Comparison of ENCODE assay signal across 11 cellular contexts in the genomic region with DNA sequence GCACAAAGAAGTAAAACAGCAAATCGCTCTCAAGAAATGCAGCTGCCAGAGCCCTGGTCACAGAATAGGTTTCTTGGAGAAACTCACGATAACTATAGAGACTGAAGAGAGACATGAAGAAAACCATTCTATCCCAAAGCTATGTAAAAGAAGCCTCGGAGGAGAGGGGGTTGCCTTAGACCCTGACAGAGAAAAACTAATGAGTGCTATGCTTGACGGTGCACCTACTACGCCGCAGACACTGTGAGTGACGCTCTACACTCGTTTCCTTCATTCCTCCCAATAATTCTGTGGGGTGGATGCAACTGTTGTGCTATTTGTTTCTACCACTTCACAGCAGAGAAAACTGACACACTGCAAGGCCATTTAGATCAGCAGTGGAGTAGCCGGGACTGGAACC.
DNase-seq lines count a peak whose midpoint lies in the region; ATAC-seq, FAIRE-seq and TF ChIP-seq lines count a peak whose summit lies in the region.
"Had no signal": no experiment of that assay in that cellular context is flagged by ENCODE, and none has a peak within 500 bp of the region (broad histone marks: within the 10 kb centered on the region; RNA-seq: fewer than 3 reads in every experiment).

No MANE protein-coding gene starts in this region.

- H4K20me1 ChIP-seq in GM23248 (ENCODE audit: insufficient read depth), result no peaks in the 10 kb centered on the region
- no peaks in the 10 kb centered on the region for H4K20me1 ChIP-seq in astrocyte (ENCODE audit: insufficient read depth, low read length)
- peaks cover 12% of the 10 kb centered on the region; the same call in 1 of the 2 replicates for H4K20me1 ChIP-seq in Karpas-422 (ENCODE audit: insufficient read depth, low read depth, low read length)

- no peak for TF ChIP-seq CTCF in astrocyte (IDR thresholded peaks at IDR 0.05; ENCODE audit: insufficient read depth, low read depth, low read length)
- no peak for TF ChIP-seq CTCF in natural killer cell (IDR thresholded peaks at IDR 0.05)

- no peaks in the 10 kb centered on the region for H3K9me3 Mint-ChIP-seq in astrocyte (ENCODE audit: unreplicated experiment)
- H3K9me3 Mint-ChIP-seq in natural killer cell, result no peaks in the 10 kb centered on the region
- H3K9me3 Mint-ChIP-seq: CD14-positive monocyte, neural crest cell had no signal

- peaks cover 73% of the 10 kb centered on the region for H3K4me1 ChIP-seq in ACC112 (ENCODE audit: control insufficient read depth, insufficient read depth, low read length, unreplicated experiment)
- peaks cover 51% of the 10 kb centered on the region for H3K4me1 ChIP-seq in GM23248 (ENCODE audit: insufficient read depth)
- H3K4me1 ChIP-seq in astrocyte (ENCODE audit: insufficient read depth, low read length), result peaks cover 54% of the 10 kb centered on the region
- H3K4me1 ChIP-seq in Karpas-422 (ENCODE audit: low read length), result peaks cover 33% of the 10 kb centered on the region

- WGBS in GM23248 (ENCODE audit: low coverage in 1 of 2, low lambda C conversion rate in 2 of 2, missing lambda C conversion rate in 2 of 2), 2 experiments, result 73 to 78% methylated on average over 9 of the region's 9 CpGs

- H3K9me2 ChIP-seq in GM23248 (ENCODE audit: insufficient read depth) (no peaks in the 10 kb centered on the region), Karpas-422 (replicated peaks; ENCODE audit: insufficient read depth, low read length) (no peaks in the 10 kb centered on the region)

- no peak overlapping the region for H3K4me3 ChIP-seq in ACC112 (ENCODE audit: low read depth, low read length)
- H3K4me3 ChIP-seq in GM23248, result no peak overlapping the region
- no peak overlapping the region for H3K4me3 ChIP-seq in astrocyte (ENCODE audit: insufficient read depth, low read depth, low read length)
- H3K4me3 ChIP-seq in Karpas-422 (ENCODE audit: low read length), result no peak overlapping the region

- H3F3A ChIP-seq in GM23248 (ENCODE audit: insufficient read depth), result peaks cover 81% of the 10 kb centered on the region

- H3K4me2 ChIP-seq in GM23248 (ENCODE audit: unreplicated experiment), result no peak overlapping the region
- no peak overlapping the region for H3K4me2 ChIP-seq in astrocyte (ENCODE audit: low read length)
- no peak overlapping the region for H3K4me2 ChIP-seq in Karpas-422 (ENCODE audit: low read depth, low read length, poor library complexity, severe bottlenecking)

- peaks cover 62% of the 10 kb centered on the region for H3K4me1 Mint-ChIP-seq in astrocyte (ENCODE audit: low read depth, unreplicated experiment)
- peaks cover 96 to 99% of the 10 kb centered on the region in 2 donors for H3K4me1 Mint-ChIP-seq in natural killer cell

- DNase-seq in GM23248 (no peak), astrocyte (ENCODE audit: low read depth) (no peak), natural killer cell (no peak), Karpas-422 (no peak), amniotic stem cell (lab: John Stamatoyannopoulos, UW) (no peak), kidney glomerular epithelial cell (lab: John Stamatoyannopoulos, UW) (no peak)
- DNase-seq: NCI-H2171 treated with DMSO at 0.1 percent for 48 hours had no signal

- H3K9me3 ChIP-seq in GM23248 (ENCODE audit: low read depth), result no peaks in the 10 kb centered on the region
- H3K9me3 ChIP-seq in astrocyte (ENCODE audit: insufficient read depth, low read depth, low read length), result no peaks in the 10 kb centered on the region
- H3K9me3 ChIP-seq in Karpas-422 (ENCODE audit: low read length), result no peaks in the 10 kb centered on the region

- intact Hi-C loops in natural killer cell (cut with micrococcal nuclease), result no loop called here

- no peak for FAIRE-seq in astrocyte (lab: Jason Lieb, UNC)

- ATAC-seq in natural killer cell (peak in 1 of 3 donors; percentile 47), HG03354 (IDR thresholded peaks at IDR 0.05; ENCODE audit: poor library complexity, severe bottlenecking, unreplicated experiment) (no peak)

- H3K27ac ChIP-seq in ACC112 (ENCODE audit: low read depth, low read length), result peak overlapping the region; percentile 99
- H3K27ac ChIP-seq in GM23248, result peak overlapping the region; percentile 93; the same call in 1 of the 2 replicates
- peak overlapping the region; percentile 99 for H3K27ac ChIP-seq in astrocyte (ENCODE audit: low read depth, low read length)
- no peak overlapping the region for H3K27ac ChIP-seq in Karpas-422 (ENCODE audit: low read length)

- no peaks in the 10 kb centered on the region for H3K27me3 Mint-ChIP-seq in astrocyte (ENCODE audit: low read depth, unreplicated experiment)
- H3K27me3 Mint-ChIP-seq in natural killer cell (ENCODE audit: low read depth in 2 of 2), result no peaks in the 10 kb centered on the region

- H3K27me3 ChIP-seq in ACC112 (ENCODE audit: insufficient read depth, low read length) (no peaks in the 10 kb centered on the region), GM23248 (replicated peaks; ENCODE audit: insufficient read depth) (no peaks in the 10 kb centered on the region), astrocyte (ENCODE audit: insufficient read depth, low read length) (no peaks in the 10 kb centered on the region), Karpas-422 (ENCODE audit: low read length) (no peaks in the 10 kb centered on the region)

- H3K79me2 ChIP-seq in ACC112 (ENCODE audit: control insufficient read depth, insufficient read depth, low read length, unreplicated experiment), result peaks cover 91% of the 10 kb centered on the region
- peaks cover 98% of the 10 kb centered on the region for H3K79me2 ChIP-seq in GM23248 (ENCODE audit: insufficient read depth)
- peaks cover 75% of the 10 kb centered on the region for H3K79me2 ChIP-seq in astrocyte (ENCODE audit: insufficient read depth, low read length)
- H3K79me2 ChIP-seq in Karpas-422 (ENCODE audit: low read length), result peaks cover 35% of the 10 kb centered on the region

- H3K36me3 ChIP-seq in ACC112 (ENCODE audit: insufficient read depth, low read length), result peaks cover 68% of the 10 kb centered on the region
- peaks cover 59% of the 10 kb centered on the region for H3K36me3 ChIP-seq in GM23248 (ENCODE audit: low read depth)
- H3K36me3 ChIP-seq in astrocyte (ENCODE audit: insufficient read depth, low read length), result peaks cover 32% of the 10 kb centered on the region
- peaks cover 21% of the 10 kb centered on the region for H3K36me3 ChIP-seq in Karpas-422 (ENCODE audit: insufficient read depth, low read length)

- no peak overlapping the region for H3K9ac ChIP-seq in GM23248
- H3K9ac ChIP-seq in astrocyte (ENCODE audit: low read length), result peak overlapping the region; percentile 78
- H3K9ac ChIP-seq in Karpas-422 (ENCODE audit: low read length), result no peak overlapping the region

- in situ Hi-C loops in GM23248 (cut with MboI), result no loop called here

- H3K36me3 Mint-ChIP-seq in astrocyte (ENCODE audit: low read depth, unreplicated experiment), result peaks cover 30% of the 10 kb centered on the region
- peaks cover 34% of the 10 kb centered on the region for H3K36me3 Mint-ChIP-seq in natural killer cell

- peak overlapping the region; percentile 1 for H3K27ac Mint-ChIP-seq in astrocyte (ENCODE audit: unreplicated experiment)
- peak overlapping the region; percentile 98 to 99 for H3K27ac Mint-ChIP-seq in natural killer cell
- H3K27ac Mint-ChIP-seq: CD14-positive monocyte had no signal

- H2AFZ ChIP-seq in ACC112 (ENCODE audit: low read length, unreplicated experiment) (no peak overlapping the region), GM23248 (no peak overlapping the region), astrocyte (ENCODE audit: low read depth, low read length) (no peak overlapping the region), Karpas-422 (ENCODE audit: low read length) (no peak overlapping the region)

- H3K4me3 Mint-ChIP-seq in astrocyte (ENCODE audit: unreplicated experiment) (no peak overlapping the region), natural killer cell (peak overlapping the region; percentile 75)
- H3K4me3 Mint-ChIP-seq: CD14-positive monocyte, neural crest cell had no signal
